ENCODE assay signal across 8 cellular contexts in the genomic region with DNA sequence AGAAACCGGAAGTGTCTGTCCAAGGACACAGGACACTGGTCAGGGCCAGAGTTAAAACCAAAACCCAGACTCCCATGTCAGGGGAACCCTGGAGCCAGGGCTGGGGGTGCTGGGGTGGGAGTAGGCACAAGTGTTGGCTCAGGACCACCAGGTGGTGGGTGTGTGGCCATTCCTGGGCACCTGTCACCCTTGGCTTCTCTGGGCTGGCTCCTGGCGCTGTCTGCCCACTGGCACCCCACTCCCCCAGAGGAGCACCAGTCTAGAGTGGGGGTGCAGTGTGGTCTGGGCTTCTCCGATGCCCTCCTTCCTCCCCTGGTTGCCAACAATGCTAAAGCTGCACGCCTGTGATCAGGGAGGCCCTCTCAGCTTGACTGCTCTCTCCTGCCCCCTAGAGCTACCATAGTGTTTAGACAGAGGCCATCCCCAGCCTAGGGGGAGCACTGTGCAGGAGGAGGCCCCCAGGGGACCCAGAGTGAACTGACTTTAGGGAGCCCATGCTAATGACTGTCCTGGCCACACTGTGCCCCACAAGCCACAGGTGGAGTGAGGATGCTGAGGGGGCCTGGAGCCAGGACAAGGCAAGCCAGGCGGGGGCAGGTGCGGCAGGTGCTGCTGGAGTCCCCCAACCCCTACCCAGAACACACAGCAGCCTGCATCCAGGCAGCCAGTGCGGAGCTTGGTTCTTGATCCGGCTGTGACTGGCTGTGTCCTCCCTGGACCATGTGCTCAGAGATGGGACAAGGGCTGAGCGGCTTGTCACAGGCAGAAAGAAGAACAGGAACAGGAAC. TPM values are rescaled to one million over a fixed set of nuclear protein-coding genes. Genes with fewer than 3 reads are reported as not detected.
A peak's percentile ranks its signal among the peaks of the same experiment; 100 is the strongest.
DNase-seq lines count a peak whose midpoint lies in the region; ATAC-seq, FAIRE-seq and TF ChIP-seq lines count a peak whose summit lies in the region.

No MANE protein-coding gene starts in this region.

- H3K14ac ChIP-seq in H1 (ENCODE audit: insufficient read length), result no peak overlapping the region

- H3K27ac ChIP-seq in SK-N-SH (ENCODE audit: low read depth in 2 of 2, low read length in 1 of 2) (no peak overlapping the region), H1 (ENCODE audit: low read depth, low read length) (no peak overlapping the region), sigmoid colon (no peak overlapping the region)

- H2BK20ac ChIP-seq in H1 (ENCODE audit: low read length), result 0 out of 2 replicates have a peak overlapping the region, but pooled peaks have one; percentile 32

- H4K91ac ChIP-seq in H1 (replicated peaks; ENCODE audit: insufficient read length, low read length), result peak overlapping the region; percentile 0

- no peaks in the 10 kb centered on the region for H3K79me2 ChIP-seq in SK-N-SH (ENCODE audit: insufficient read depth)
- no peaks in the 10 kb centered on the region for H3K79me2 ChIP-seq in H1 (ENCODE audit: control insufficient read depth in 1 of 2, insufficient read depth in 2 of 2, low read length in 2 of 2)

- no peak for TF ChIP-seq POLR2A in H1 (IDR thresholded peaks at IDR 0.05; ENCODE audit: control extremely low read depth in 1 of 2, low read depth in 2 of 2, low read length in 2 of 2)
- TF ChIP-seq POLR2A in sigmoid colon (IDR thresholded peaks at IDR 0.05), result no peak

- CTCF ChIA-PET in SK-N-SH (lab: Yijun Ruan, JAX), result interaction anchor here (0.7 to 3.6 kb wide), 9 partner anchors 10 to 502 kb away, joined by 3 to 13 read pairs (median 3); no protein-coding TSS in a partner anchor
- CTCF ChIA-PET in H1 (lab: Charles Lee; ENCODE audit: partially characterized antibody), result interaction anchor here (0.6 to 7.8 kb wide), 35 partner anchors 11 to 630 kb away, joined by 3 to 68 read pairs (median 3); partner anchors contain the start of gene RASGEF1A

- H3K4ac ChIP-seq in H1 (replicated peaks; ENCODE audit: insufficient read length, low read depth, low read length), result no peak overlapping the region

- H3K9me2 ChIP-seq in SK-N-SH, result no peaks in the 10 kb centered on the region

- no peak overlapping the region for H3K4me3 Mint-ChIP-seq in nephron progenitor cell

- TF ChIP-seq CTCF in SK-N-SH (IDR thresholded peaks at IDR 0.05), result peak; percentile 50
- TF ChIP-seq CTCF in H1 (IDR thresholded peaks at IDR 0.05; ENCODE audit: control extremely low read depth in 1 of 3, insufficient read depth in 1 of 3, low read depth in 1 of 3, low read length in 3 of 3), result peak in 2 of 3 experiments; percentile 85 to 90; a peak in 3 of 4 replicates
- peak; percentile 48 for TF ChIP-seq CTCF in nephron progenitor cell (IDR thresholded peaks at IDR 0.05)
- TF ChIP-seq CTCF in sigmoid colon (IDR thresholded peaks at IDR 0.05), result no peak

- 60% methylated on average over 6 of the region's 9 CpGs for WGBS in SK-N-SH (ENCODE audit: low lambda C conversion rate)
- 68% methylated on average over 9 of the region's 9 CpGs; no CpG with 5 or more reads in 1 of the 2 experiments for WGBS in H1 (ENCODE audit: extremely low coverage in 1 of 2, insufficient coverage in 1 of 2, insufficient read length in 1 of 2, insufficient replicate concordance in 2 of 2, low coverage in 1 of 2, low lambda C conversion rate in 2 of 2, missing lambda C conversion rate in 1 of 2), 2 experiments
- 74 to 76% methylated on average over 9 of the region's 9 CpGs for WGBS in sigmoid colon, 2 donors

- ATAC-seq in GM18498 (IDR thresholded peaks at IDR 0.05; ENCODE audit: unreplicated experiment), result peak; percentile 63
- ATAC-seq in HG03103 (IDR thresholded peaks at IDR 0.05; ENCODE audit: low read depth, unreplicated experiment), result peak; percentile 68

- H3K18ac ChIP-seq in H1 (ENCODE audit: extremely low read depth, low read length), result no peak overlapping the region

- peak overlapping the region; percentile 71; the same call in 1 of the 2 replicates for H4K8ac ChIP-seq in H1 (ENCODE audit: extremely low read depth, insufficient read depth, low read length)

- peak overlapping the region; percentile 8; the same call in 1 of the 2 replicates for H2BK5ac ChIP-seq in H1 (ENCODE audit: low read depth, low read length)

- H3K9ac ChIP-seq in SK-N-SH (no peak overlapping the region), H1 (replicated peaks in 1 of 4; ENCODE audit: extremely low read depth in 1 of 4, low read depth in 3 of 4, low read length in 3 of 4) (no peak overlapping the region)

- H3K27me3 ChIP-seq in SK-N-SH (ENCODE audit: insufficient read depth), result 0 out of 2 replicates have a peak, but pooled peaks cover 9% of the 10 kb centered on the region
- H3K27me3 ChIP-seq in H1 (replicated peaks in 1 of 4; ENCODE audit: control insufficient read depth in 3 of 4, extremely low read depth in 1 of 4, insufficient read depth in 3 of 4, low read length in 3 of 4), result no peaks in the 10 kb centered on the region
- no peaks in the 10 kb centered on the region for H3K27me3 ChIP-seq in sigmoid colon

- no peak overlapping the region for H3K23ac ChIP-seq in H1 (ENCODE audit: insufficient read length)

- no peaks in the 10 kb centered on the region for H3K23me2 ChIP-seq in H1 (ENCODE audit: low read depth, low read length)

- POLR2A ChIA-PET in SK-N-SH (lab: Yijun Ruan, JAX), result no interaction called here
- POLR2A ChIA-PET in H1 (lab: Charles Lee; ENCODE audit: partially characterized antibody), result interaction anchor here (1.6 kb wide), 1 partner anchor 26 kb away, joined by 4 read pairs; no protein-coding TSS in a partner anchor

- no peak overlapping the region for H4K5ac ChIP-seq in H1 (ENCODE audit: insufficient read length, low read depth, low read length)

- DNase-seq in CD1c-positive myeloid dendritic cell (ENCODE audit: extremely low spot score), result peak; percentile 13
- DNase-seq in SK-N-SH, result peak; percentile 82
- peak in 1 of 2 experiments; percentile 75 for DNase-seq in H1 (ENCODE audit: low read depth in 1 of 2, low spot score in 2 of 2)
- DNase-seq in nephron progenitor cell, result peak; percentile 37
- no peak for DNase-seq in NCI-H226
- DNase-seq in sigmoid colon, result no peak

- no peaks in the 10 kb centered on the region for H3F3A ChIP-seq in SK-N-SH (replicated peaks; ENCODE audit: insufficient read depth)

- H3K9me3 Mint-ChIP-seq in nephron progenitor cell, result no peaks in the 10 kb centered on the region

- no peak for FAIRE-seq in H1 (lab: Jason Lieb, UNC)

- no peak overlapping the region for H2BK15ac ChIP-seq in H1 (ENCODE audit: low read length)

- no peak overlapping the region for H2AK5ac ChIP-seq in H1 (ENCODE audit: low read depth, low read length)

- H3K4me1 ChIP-seq in SK-N-SH (ENCODE audit: control insufficient read depth in 1 of 2, insufficient read depth in 2 of 2, low read depth in 1 of 2, low read length in 1 of 2) (peaks cover 0 to 7% of the 10 kb centered on the region in 2 experiments; a peak in 1 of 4 replicates), H1 (replicated peaks in 1 of 4; ENCODE audit: control insufficient read depth in 3 of 4, insufficient read depth in 4 of 4, low read length in 3 of 4) (peaks cover 0 to 7% (median under 1%) of the 10 kb centered on the region in 4 experiments; a peak in 5 of 7 replicates), sigmoid colon (no peaks in the 10 kb centered on the region)

- H3K4me3 ChIP-seq in SK-N-SH (ENCODE audit: low read depth in 2 of 2, low read length in 1 of 2) (peak overlapping the region in 1 of 2 experiments; percentile 19; a peak in 1 of 4 replicates), H1 (ENCODE audit: extremely low read depth in 1 of 4, insufficient read depth in 2 of 4, low read depth in 3 of 4, low read length in 4 of 4) (no peak overlapping the region), sigmoid colon (no peak overlapping the region)

- intact Hi-C loops in sigmoid colon (cut with DNase I), result no loop called here

- H3K27ac Mint-ChIP-seq in nephron progenitor cell, result no peak overlapping the region

- H3K27me3 Mint-ChIP-seq in nephron progenitor cell (ENCODE audit: low read depth, poor library complexity), result peaks cover 8% of the 10 kb centered on the region

- H3K4me2 ChIP-seq in SK-N-SH (no peak overlapping the region), H1 (ENCODE audit: insufficient read depth in 1 of 2, low read depth in 2 of 2, low read length in 2 of 2) (no peak overlapping the region)

- H3K9me3 ChIP-seq in SK-N-SH (no peaks in the 10 kb centered on the region), H1 (ENCODE audit: insufficient read depth in 2 of 2, low read depth in 1 of 2, low read length in 1 of 2) (no peaks in the 10 kb centered on the region), sigmoid colon (no peaks in the 10 kb centered on the region)

- no peaks in the 10 kb centered on the region for H3K36me3 Mint-ChIP-seq in nephron progenitor cell (ENCODE audit: low read depth)

- H4K20me1 ChIP-seq in SK-N-SH (ENCODE audit: insufficient read depth), result no peaks in the 10 kb centered on the region
- H4K20me1 ChIP-seq in H1 (replicated peaks in 1 of 2; ENCODE audit: control insufficient read depth in 1 of 2, insufficient read depth in 2 of 2, low read length in 2 of 2), result peaks cover 0 to 1% of the 10 kb centered on the region in 2 experiments

- TF ChIP-seq RAD21 in SK-N-SH (IDR thresholded peaks at IDR 0.05; ENCODE audit: low read length) (peak; percentile 62), H1 (IDR thresholded peaks at IDR 0.05 in 1 of 2, conservative IDR thresholded peaks at IDR 0.05 in 1 of 2; ENCODE audit: low read depth in 2 of 2, low read length in 2 of 2) (peak; percentile 65 to 74)

- peaks cover 39% of the 10 kb centered on the region for H3K4me1 Mint-ChIP-seq in nephron progenitor cell

- H2BK12ac ChIP-seq in H1 (ENCODE audit: low read depth, low read length), result 0 out of 2 replicates have a peak overlapping the region, but pooled peaks have one; percentile 23

- TF ChIP-seq EP300 in SK-N-SH (IDR thresholded peaks at IDR 0.05; ENCODE audit: borderline replicate concordance in 1 of 2, low read depth in 1 of 2, low read length in 1 of 2) (no peak), H1 (IDR thresholded peaks at IDR 0.05; ENCODE audit: borderline replicate concordance in 1 of 2, low read depth in 2 of 2, low read length in 2 of 2) (no peak), sigmoid colon (IDR thresholded peaks at IDR 0.05) (no peak)

- H2AFZ ChIP-seq in SK-N-SH (ENCODE audit: low read depth) (no peak overlapping the region), H1 (ENCODE audit: low read length) (no peak overlapping the region)

- no peak overlapping the region for H3K56ac ChIP-seq in H1 (replicated peaks; ENCODE audit: insufficient read length, low read depth, low read length)

- H3K36me3 ChIP-seq in SK-N-SH (replicated peaks in 1 of 2; ENCODE audit: control insufficient read depth in 1 of 2, insufficient read depth in 2 of 2, low read length in 1 of 2) (no peaks in the 10 kb centered on the region), H1 (ENCODE audit: control insufficient read depth in 2 of 4, insufficient read depth in 4 of 4, low read length in 3 of 4) (no peaks in the 10 kb centered on the region), sigmoid colon (no peaks in the 10 kb centered on the region)

- H3K79me1 ChIP-seq in H1 (ENCODE audit: low read depth, low read length), result no peaks in the 10 kb centered on the region

- no peak overlapping the region for H2BK120ac ChIP-seq in H1 (replicated peaks; ENCODE audit: low read depth, low read length)

RNA-seq across cellular contexts. Expression of gene RASGEF1A, which starts 11.0 kb away (rescaled TPM):
- polyA plus RNA-seq in SK-N-SH (2012; rRNA removed) (not detected in 2 replicates), H1 (2011; rRNA removed) (25.6 and 30.7 TPM in 2 replicates), sigmoid colon (1 to 10 TPM in 1 of 3 donors, under 1 TPM in 2; 0.46 to 1.6 (median 0.60) TPM)
- 0.01 TPM in 1 of 2 replicates, not detected in the other for polyA plus RNA-seq in SK-N-SH (2012; cell fraction: cytosol; rRNA removed)
- polyA plus RNA-seq in SK-N-SH (2012; cell fraction: nucleus; rRNA removed), result not detected in 2 replicates
- 13.3 and 13.4 TPM in 2 replicates for total RNA-seq in H1 (2021; fragmentation: NEBNext Ultra II Directional; extraction: Animal tissue kit (Norgen Biotek cat#: 25700))
- 32.7 TPM for polyA plus RNA-seq in H1 (2011; cell fraction: cytosol; rRNA removed)
- 53.0 TPM for polyA plus RNA-seq in H1 (2011; cell fraction: nucleus; rRNA removed)
- polyA plus RNA-seq in H1 (2012, experiment 1 of 2), result 9.2 to 19.0 TPM (median 16.3 TPM) in 4 replicates
- polyA plus RNA-seq in H1 (2012, experiment 2 of 2), result 12.0 TPM
- 8.6 TPM for polyA plus RNA-seq in H1 (2013, experiment 1 of 2)
- 7.8 TPM for polyA plus RNA-seq in H1 (2013, experiment 2 of 2)
- polyA minus RNA-seq in H1 (2011; rRNA and poly(A)+ RNA removed), result 27.7 and 30.0 TPM in 2 replicates
- 26.3 TPM for polyA minus RNA-seq in H1 (2011; cell fraction: cytosol; rRNA and poly(A)+ RNA removed)
- polyA minus RNA-seq in H1 (2011; cell fraction: nucleus; rRNA and poly(A)+ RNA removed), result 26.0 TPM
- 1 to 10 TPM in 1 of 4 donors, under 1 TPM in 3; 0.27 to 2.5 (median 0.34) TPM for total RNA-seq in sigmoid colon

Comparison
In these comparisons a context has a peak if more than half of its experiments do, and no peak if none do; other contexts are left out.
1. DNase-seq: peak in CD1c-positive myeloid dendritic cell (single experiment), SK-N-SH (single experiment) and nephron progenitor cell (single experiment); none in NCI-H226 (single experiment) and sigmoid colon (single experiment).
2. CTCF ChIP-seq: peak in SK-N-SH (single experiment), H1 (2 of 3) and nephron progenitor cell (single experiment); none in sigmoid colon (0 of 4).